19 cellular contexts compared by ENCODE assay signal in the genomic region with DNA sequence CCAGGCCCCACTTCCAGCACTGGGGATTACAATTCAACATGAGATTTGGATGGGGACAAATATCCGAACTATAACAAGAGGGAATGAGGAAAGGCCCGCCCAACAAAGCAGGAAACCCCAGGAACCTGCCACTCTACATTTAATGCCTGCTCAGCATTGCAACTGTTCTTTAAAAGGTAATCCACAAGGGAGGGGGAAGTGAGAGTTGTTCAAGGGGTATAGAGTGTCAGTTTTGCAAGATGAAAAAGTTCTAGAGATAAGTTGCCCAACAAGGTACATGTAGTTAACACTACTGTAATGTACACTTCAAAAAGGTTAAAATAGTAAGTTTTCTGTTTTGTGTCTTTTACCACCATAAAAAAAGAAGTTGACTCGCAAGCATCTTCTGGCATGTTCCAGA.
A peak's percentile ranks its signal among the peaks of the same experiment; 100 is the strongest.
DNase-seq lines count a peak whose midpoint lies in the region; ATAC-seq and TF ChIP-seq lines count a peak whose summit lies in the region.
"Had no signal": no experiment of that assay in that cellular context is flagged by ENCODE, and none has a peak within 500 bp of the region (broad histone marks: within the 10 kb centered on the region; RNA-seq: fewer than 3 reads in every experiment).

No MANE protein-coding gene starts in this region.

- H3K4me3 Mint-ChIP-seq in activated CD4-positive, alpha-beta memory T cell treated with anti-CD3 and anti-CD28 coated beads for 36 hours = no peak overlapping the region

- peaks cover 17% of the 10 kb centered on the region for H3K4me1 Mint-ChIP-seq in activated CD4-positive, alpha-beta memory T cell treated with anti-CD3 and anti-CD28 coated beads for 36 hours (ENCODE audit: low read depth)

- POLR2A ChIA-PET in activated CD4-positive, alpha-beta memory T cell treated with anti-CD3 and anti-CD28 coated beads for 36 hours (lab: Charles Lee) = no interaction called here

- CTCF ChIA-PET in activated CD4-positive, alpha-beta memory T cell treated with anti-CD3 and anti-CD28 coated beads for 36 hours (lab: Charles Lee) = interaction anchor here (1.0 kb wide), 1 partner anchor 136 kb away, joined by 6 read pairs; no protein-coding TSS in a partner anchor

- H3K4me1 ChIP-seq in MM.1S (ENCODE audit: low read length) = peaks cover 21% of the 10 kb centered on the region

- peaks cover 15% of the 10 kb centered on the region for H3K9me3 Mint-ChIP-seq in activated CD4-positive, alpha-beta memory T cell treated with anti-CD3 and anti-CD28 coated beads for 36 hours

- H3K9me3 ChIP-seq in MM.1S (replicated peaks; ENCODE audit: insufficient read depth, low read length) = no peaks in the 10 kb centered on the region
- H3K9me3 ChIP-seq: right atrium auricular region, thoracic aorta had no signal

- no peaks in the 10 kb centered on the region for H3K27me3 Mint-ChIP-seq in activated CD4-positive, alpha-beta memory T cell treated with anti-CD3 and anti-CD28 coated beads for 36 hours

- H2AFZ ChIP-seq in MM.1S (ENCODE audit: low read length) = no peak overlapping the region

- H3K4me3 ChIP-seq in GM12864 (ENCODE audit: low read depth, low read length) = no peak overlapping the region
- 0 out of 2 replicates have a peak overlapping the region, but pooled peaks have one; percentile 2 for H3K4me3 ChIP-seq in MM.1S (ENCODE audit: low read length)
- H3K4me3 ChIP-seq: right atrium auricular region, thoracic aorta had no signal

- no peak for TF ChIP-seq CTCF in GM12864 (IDR thresholded peaks at IDR 0.05; ENCODE audit: low read depth, low read length, missing control alignments)
- TF ChIP-seq CTCF in MM.1S (IDR thresholded peaks at IDR 0.05; ENCODE audit: low read length) = no peak

- H3K27me3 ChIP-seq in MM.1S (replicated peaks; ENCODE audit: insufficient read depth, low read length) = peaks cover 15% of the 10 kb centered on the region; the same call in 1 of the 2 replicates
- H3K27me3 ChIP-seq: right atrium auricular region had no signal

- H3K36me3 ChIP-seq in MM.1S (replicated peaks; ENCODE audit: insufficient read depth, low read length) = no peaks in the 10 kb centered on the region
- H3K36me3 ChIP-seq: right atrium auricular region, thoracic aorta had no signal

- intact Hi-C loops in activated CD4-positive, alpha-beta memory T cell treated with anti-CD3 and anti-CD28 coated beads for 36 hours (cut with micrococcal nuclease) = loop anchor here (1.0 to 2.0 kb wide), 2 partner anchors 62 to 174 kb away; no protein-coding TSS in a partner anchor
- intact Hi-C loops in Right ventricle myocardium inferior (cut with DNase I) = no loop called here

- peak; percentile 10 for DNase-seq in GM12864 (ENCODE audit: low read depth)
- peak; percentile 48 for DNase-seq in MM.1S
- DNase-seq in activated CD4-positive, alpha-beta memory T cell treated with anti-CD3 and anti-CD28 coated beads for 36 hours = no peak
- DNase-seq in Ammon's horn (ENCODE audit: low spot score) = no peak
- DNase-seq in NCI-H2171 treated with DMSO at 0.1 percent for 48 hours (lab: John Stamatoyannopoulos, UW) = no peak
- DNase-seq in Right ventricle myocardium inferior (ENCODE audit: missing footprints) = no peak
- DNase-seq: caudate nucleus; DMS53; effector memory CD4-positive, alpha-beta T cell; hippocampal formation; NCI-H1694 treated with DMSO at 0.1 percent for 48 hours; NCI-H446; stimulated activated CD4-positive, alpha-beta T cell treated with anti-CD3 and anti-CD28 coated beads, Interleukin-1b, Interleukin-23, amount 100 ng/mL, for 48 hours had no signal

- H3K36me3 Mint-ChIP-seq in activated CD4-positive, alpha-beta memory T cell treated with anti-CD3 and anti-CD28 coated beads for 36 hours = peaks cover 6% of the 10 kb centered on the region

- H3K27ac Mint-ChIP-seq in activated CD4-positive, alpha-beta memory T cell treated with anti-CD3 and anti-CD28 coated beads for 36 hours = peak overlapping the region; percentile 55

- H3K4me2 ChIP-seq in MM.1S (ENCODE audit: low read depth, low read length) = peak overlapping the region; percentile 51

- peak overlapping the region; percentile 65; the same call in 1 of the 2 replicates for H3K27ac ChIP-seq in MM.1S (ENCODE audit: low read length)
- H3K27ac ChIP-seq: C4-2B, right atrium auricular region, thoracic aorta had no signal

- ATAC-seq in GM19043 (IDR thresholded peaks at IDR 0.05; ENCODE audit: low read depth, unreplicated experiment) (peak; percentile 37), HG03457 (IDR thresholded peaks at IDR 0.05; ENCODE audit: unreplicated experiment) (no peak), Right ventricle myocardium inferior (no peak)
- ATAC-seq: Panc1 had no signal

- H3F3A ChIP-seq in MM.1S (ENCODE audit: insufficient read depth, low read length) = peaks cover 21% of the 10 kb centered on the region

- no peak overlapping the region for H3K9ac ChIP-seq in MM.1S (ENCODE audit: low read length)

- no peaks in the 10 kb centered on the region for H3K9me2 ChIP-seq in MM.1S (replicated peaks; ENCODE audit: insufficient read depth, low read length)

- H3K79me2 ChIP-seq in MM.1S (ENCODE audit: low read length) = no peaks in the 10 kb centered on the region

- H4K20me1 ChIP-seq in MM.1S (ENCODE audit: insufficient read depth, low read length) = no peaks in the 10 kb centered on the region

Comparison
In these comparisons a context has a peak if more than half of its experiments do, and no peak if none do; other contexts are left out.
1. DNase-seq: peak in GM12864 (single experiment) and MM.1S (single experiment); none in activated CD4-positive, alpha-beta memory T cell treated with anti-CD3 and anti-CD28 coated beads for 36 hours (single experiment), Ammon's horn (single experiment), NCI-H2171 treated with DMSO at 0.1 percent for 48 hours (single experiment) and Right ventricle myocardium inferior (single experiment).